ENCODE assay signal across 19 cellular contexts in genomic region chr11:46491661-46492331, GRCh38.
DNase-seq lines count a peak whose midpoint lies in the region; ATAC-seq and TF ChIP-seq lines count a peak whose summit lies in the region.
"Had no signal": no experiment of that assay in that cellular context is flagged by ENCODE, and none has a peak within 500 bp of the region (broad histone marks: within the 10 kb centered on the region; RNA-seq: fewer than 3 reads in every experiment).

No MANE protein-coding gene starts in this region.

- TF ChIP-seq CTCF in CD4-positive, alpha-beta T cell (IDR thresholded peaks at IDR 0.05), result no peak
- no peak for TF ChIP-seq CTCF in esophagus muscularis mucosa (IDR thresholded peaks at IDR 0.05)
- no peak for TF ChIP-seq CTCF in neural cell (IDR thresholded peaks at IDR 0.05; ENCODE audit: poor library complexity, severe bottlenecking)
- TF ChIP-seq CTCF in osteocyte (IDR thresholded peaks at IDR 0.05), result no peak
- no peak for TF ChIP-seq CTCF in GM23338 (conservative IDR thresholded peaks at IDR 0.05; ENCODE audit: low read depth in 2 of 2)
- TF ChIP-seq CTCF in mesothelial cell of epicardium (IDR thresholded peaks at IDR 0.05; ENCODE audit: unreplicated experiment), result no peak

- no peak overlapping the region for H3K9ac ChIP-seq in neural cell (ENCODE audit: low read length)
- H3K9ac ChIP-seq: KMS-11, parathyroid adenoma had no signal

- no peak for TF ChIP-seq POLR2A in esophagus muscularis mucosa (IDR thresholded peaks at IDR 0.05; ENCODE audit: low read depth)

- DNase-seq in CD4-positive, alpha-beta T cell, result no peak
- DNase-seq in NCI-H524 (lab: John Stamatoyannopoulos, UW), result peak; percentile 50 to 81
- DNase-seq in esophagus muscularis mucosa (ENCODE audit: extremely low spot score), result no peak
- no peak for DNase-seq in osteocyte (ENCODE audit: extremely low spot score, unreplicated experiment)
- no peak for DNase-seq in DMS114 treated with DMSO at 0.1 percent for 48 hours (lab: John Stamatoyannopoulos, UW; ENCODE audit: unreplicated experiment)
- no peak for DNase-seq in GM23338 (ENCODE audit: low spot score)
- no peak for DNase-seq in mesothelial cell of epicardium (ENCODE audit: low spot score in 2 of 2, unreplicated experiment in 2 of 2)
- DNase-seq: amniotic stem cell; effector memory CD4-positive, alpha-beta T cell; NCI-H187 treated with DMSO at 0.1 percent for 48 hours; NK-92 treated with Interleukin-12 subunit alpha and Interleukin-12 subunit beta, amount 100 ng/mL, for 24 hours; stimulated activated CD4-positive, alpha-beta T cell treated with anti-CD3 and anti-CD28 coated beads, Interleukin-1b, Interleukin-23, amount 100 ng/mL, for 48 hours had no signal

- H3F3A ChIP-seq in neural cell (ENCODE audit: insufficient read depth, low read length, poor library complexity, severe bottlenecking) (peaks cover 7% of the 10 kb centered on the region), GM23338 (replicated peaks; ENCODE audit: low read depth) (no peaks in the 10 kb centered on the region)

- intact Hi-C loops in CD4-positive, alpha-beta T cell (cut with DNase I, micrococcal nuclease), result loop anchor here in 1 of 2 experiments (5.0 kb wide), 1 partner anchor 126 kb away; the partner anchor contains the start of genes ATG13 and HARBI1
- intact Hi-C loops in esophagus muscularis mucosa (cut with DNase I), result no loop called here

- peaks cover 5% of the 10 kb centered on the region for H3K4me1 Mint-ChIP-seq in CD4-positive, alpha-beta T cell (ENCODE audit: low read depth)
- H3K4me1 Mint-ChIP-seq in osteocyte (ENCODE audit: unreplicated experiment), result peaks cover 3% of the 10 kb centered on the region
- peaks cover 6% of the 10 kb centered on the region; the same call in 2 of the 3 replicates for H3K4me1 Mint-ChIP-seq in GM23338
- H3K4me1 Mint-ChIP-seq in mesothelial cell of epicardium, result peaks cover 9% of the 10 kb centered on the region

- no peaks in the 10 kb centered on the region for H3K9me3 ChIP-seq in CD4-positive, alpha-beta T cell (ENCODE audit: control insufficient read depth, low read length)
- H3K9me3 ChIP-seq in esophagus muscularis mucosa (no peaks in the 10 kb centered on the region), neural cell (ENCODE audit: low read length) (no peaks in the 10 kb centered on the region)
- H3K9me3 ChIP-seq: SJSA1 had no signal

- peaks cover 0 to 23% (median 5%) of the 10 kb centered on the region in 4 donors for H3K36me3 ChIP-seq in esophagus muscularis mucosa
- H3K36me3 ChIP-seq in neural cell (ENCODE audit: insufficient read depth, low read length), result no peaks in the 10 kb centered on the region
- 0 out of 2 replicates have a peak, but pooled peaks cover 3% of the 10 kb centered on the region for H3K36me3 ChIP-seq in GM23338 (ENCODE audit: insufficient read depth)

- TF ChIP-seq EP300 in esophagus muscularis mucosa (IDR thresholded peaks at IDR 0.05) (no peak), neural cell (conservative IDR thresholded peaks at IDR 0.05; ENCODE audit: poor library complexity, severe bottlenecking) (no peak)

- H3K4me3 ChIP-seq in esophagus muscularis mucosa, result no peak overlapping the region
- peak overlapping the region; percentile 14 for H3K4me3 ChIP-seq in neural cell (ENCODE audit: low read length)
- H3K4me3 ChIP-seq in GM23338, result no peak overlapping the region
- H3K4me3 ChIP-seq: lung, SJSA1 had no signal

- no peak for ATAC-seq in CD4-positive, alpha-beta T cell (ENCODE audit: poor library complexity)
- no peak for ATAC-seq in GM23338
- ATAC-seq: stimulated activated memory B cell treated with anti-CD40 and anti-IgM and Interleukin-4, amounts not matched to agents 10 μg/mL and 1 μg/mL and 100 μg/mL, for 72 hours had no signal

- H2AFZ ChIP-seq in neural cell (ENCODE audit: low read depth, low read length) (no peak overlapping the region), GM23338 (no peak overlapping the region)
- H2AFZ ChIP-seq: parathyroid adenoma had no signal

- no peaks in the 10 kb centered on the region for H3K27me3 ChIP-seq in CD4-positive, alpha-beta T cell (ENCODE audit: control insufficient read depth, insufficient read depth, low read length)
- no peaks in the 10 kb centered on the region for H3K27me3 ChIP-seq in esophagus muscularis mucosa
- H3K27me3 ChIP-seq in neural cell (ENCODE audit: insufficient read depth, low read depth, low read length), result no peaks in the 10 kb centered on the region
- H3K27me3 ChIP-seq in GM23338 (ENCODE audit: insufficient read depth), result no peaks in the 10 kb centered on the region
- H3K27me3 ChIP-seq: SJSA1 had no signal

- H3K9me2 ChIP-seq in neural cell (ENCODE audit: insufficient read depth, low read length) (no peaks in the 10 kb centered on the region), GM23338 (ENCODE audit: insufficient read depth) (no peaks in the 10 kb centered on the region)

- H3K79me2 ChIP-seq in neural cell (replicated peaks; ENCODE audit: insufficient read depth, low read length), result no peaks in the 10 kb centered on the region
- H3K79me2 ChIP-seq in GM23338 (replicated peaks; ENCODE audit: insufficient read depth), result no peaks in the 10 kb centered on the region

- H3K4me2 ChIP-seq in neural cell (ENCODE audit: low read length) (no peak overlapping the region), GM23338 (no peak overlapping the region)
- H3K4me2 ChIP-seq: KMS-11 had no signal

- H3K27ac ChIP-seq in CD4-positive, alpha-beta T cell (ENCODE audit: low read depth, low read length), result no peak overlapping the region
- H3K27ac ChIP-seq in esophagus muscularis mucosa (replicated peaks in 1 of 4), result peak overlapping the region in 3 of 4 donors; percentile 24 to 48 (median 39)
- peak overlapping the region; percentile 74 for H3K27ac ChIP-seq in neural cell (ENCODE audit: low read length)
- no peak overlapping the region for H3K27ac ChIP-seq in GM23338 (ENCODE audit: low read depth)
- H3K27ac ChIP-seq: KMS-11, SJSA1, VCaP had no signal

- CTCF ChIA-PET in CD4-positive, alpha-beta T cell (lab: Charles Lee), result interaction anchor here (2.0 kb wide), 1 partner anchor 42 kb away, joined by 4 read pairs; no protein-coding TSS in a partner anchor

- peaks cover 66% of the 10 kb centered on the region for H3K36me3 Mint-ChIP-seq in CD4-positive, alpha-beta T cell (ENCODE audit: low read depth)
- peaks cover 11% of the 10 kb centered on the region for H3K36me3 Mint-ChIP-seq in osteocyte (ENCODE audit: unreplicated experiment)
- peaks cover 4% of the 10 kb centered on the region; the same call in 1 of the 3 replicates for H3K36me3 Mint-ChIP-seq in GM23338 (ENCODE audit: low read depth)
- peaks cover 4% of the 10 kb centered on the region for H3K36me3 Mint-ChIP-seq in mesothelial cell of epicardium

- peak overlapping the region; percentile 60 for H3K27ac Mint-ChIP-seq in CD4-positive, alpha-beta T cell
- no peak overlapping the region for H3K27ac Mint-ChIP-seq in osteocyte (ENCODE audit: unreplicated experiment)
- no peak overlapping the region for H3K27ac Mint-ChIP-seq in GM23338
- H3K27ac Mint-ChIP-seq in mesothelial cell of epicardium, result no peak overlapping the region
- H3K27ac Mint-ChIP-seq: stimulated activated memory B cell treated with anti-CD40 and anti-IgM and Interleukin-4, amounts not matched to agents 10 μg/mL and 1 μg/mL and 100 μg/mL, for 72 hours had no signal

- no peak overlapping the region for H3K4me3 Mint-ChIP-seq in CD4-positive, alpha-beta T cell
- H3K4me3 Mint-ChIP-seq in osteocyte (ENCODE audit: unreplicated experiment) (no peak overlapping the region), GM23338 (no peak overlapping the region), mesothelial cell of epicardium (no peak overlapping the region)
- H3K4me3 Mint-ChIP-seq: stimulated activated memory B cell treated with anti-CD40 and anti-IgM and Interleukin-4, amounts not matched to agents 10 μg/mL and 1 μg/mL and 100 μg/mL, for 72 hours had no signal

- POLR2A ChIA-PET in CD4-positive, alpha-beta T cell (lab: Charles Lee), result interaction anchor here (0.6 kb wide), 1 partner anchor 822 kb away, joined by 3 read pairs; no protein-coding TSS in a partner anchor

- no peaks in the 10 kb centered on the region for H3K9me3 Mint-ChIP-seq in CD4-positive, alpha-beta T cell
- H3K9me3 Mint-ChIP-seq in osteocyte (ENCODE audit: unreplicated experiment) (no peaks in the 10 kb centered on the region), GM23338 (no peaks in the 10 kb centered on the region), mesothelial cell of epicardium (no peaks in the 10 kb centered on the region)
- H3K9me3 Mint-ChIP-seq: stimulated activated memory B cell treated with anti-CD40 and anti-IgM and Interleukin-4, amounts not matched to agents 10 μg/mL and 1 μg/mL and 100 μg/mL, for 72 hours had no signal

- H4K20me1 ChIP-seq in neural cell (ENCODE audit: insufficient read depth) (no peaks in the 10 kb centered on the region), GM23338 (replicated peaks; ENCODE audit: insufficient read depth) (peaks cover 10% of the 10 kb centered on the region)

- 58% methylated on average over 4 of the region's 4 CpGs for WGBS in esophagus muscularis mucosa

- peaks cover 20 to 44% (median 38%) of the 10 kb centered on the region in 4 donors for H3K4me1 ChIP-seq in esophagus muscularis mucosa
- H3K4me1 ChIP-seq in GM23338 (ENCODE audit: insufficient read depth), result no peaks in the 10 kb centered on the region
- H3K4me1 ChIP-seq: SJSA1 had no signal

- TF ChIP-seq RAD21 in neural cell (conservative IDR thresholded peaks at IDR 0.05), result no peak

- no peaks in the 10 kb centered on the region for H3K27me3 Mint-ChIP-seq in CD4-positive, alpha-beta T cell
- H3K27me3 Mint-ChIP-seq in osteocyte (ENCODE audit: unreplicated experiment) (no peaks in the 10 kb centered on the region), GM23338 (ENCODE audit: insufficient read depth, low read depth, poor library complexity) (peaks cover 10% of the 10 kb centered on the region), mesothelial cell of epicardium (ENCODE audit: low read depth) (no peaks in the 10 kb centered on the region)
- H3K27me3 Mint-ChIP-seq: stimulated activated memory B cell treated with anti-CD40 and anti-IgM and Interleukin-4, amounts not matched to agents 10 μg/mL and 1 μg/mL and 100 μg/mL, for 72 hours had no signal

TF ChIP-seq in neural cell, 6 proteins besides CTCF, POLR2A, EP300 and RAD21:
- no peak for TF ChIP-seq TAF1 (IDR thresholded peaks at IDR 0.05; ENCODE audit: low read depth)

TF ChIP-seq in GM23338, 12 proteins besides CTCF, POLR2A, EP300 and RAD21 (continues in another document):
- TF ChIP-seq JUNB (IDR thresholded peaks at IDR 0.05; ENCODE audit: unreplicated experiment) (no peak), EZH2 (IDR thresholded peaks at IDR 0.05; ENCODE audit: low read depth, unreplicated experiment) (no peak)

Comparison
In these comparisons a context has a peak if more than half of its experiments do, and no peak if none do; other contexts are left out.
1. DNase-seq: peak in NCI-H524 (2 of 2); none in CD4-positive, alpha-beta T cell (0 of 10), esophagus muscularis mucosa (single experiment), osteocyte (single experiment), DMS114 treated with DMSO at 0.1 percent for 48 hours (single experiment), GM23338 (single experiment) and mesothelial cell of epicardium (0 of 2).
2. H3K27ac ChIP-seq: peak in esophagus muscularis mucosa (3 of 4) and neural cell (single experiment); none in CD4-positive, alpha-beta T cell (single experiment) and GM23338 (single experiment).